In genomic region chr18:35324926-35325655, GRCh38 we compare ENCODE assay signal across 26 cellular contexts. TPM values are rescaled to one million over a fixed set of nuclear protein-coding genes. Genes with fewer than 3 reads are reported as not detected.
DNase-seq lines count a peak whose midpoint lies in the region; ATAC-seq and TF ChIP-seq lines count a peak whose summit lies in the region.
"Had no signal": no experiment of that assay in that cellular context is flagged by ENCODE, and none has a peak within 500 bp of the region (broad histone marks: within the 10 kb centered on the region; RNA-seq: fewer than 3 reads in every experiment).

No MANE protein-coding gene starts in this region.

- no peak overlapping the region for H3K4me2 ChIP-seq in mesendoderm (ENCODE audit: low read length)
- no peak overlapping the region for H3K4me2 ChIP-seq in MM.1S (ENCODE audit: low read depth, low read length)
- H3K4me2 ChIP-seq: A549 had no signal

- TF ChIP-seq CTCF in endodermal cell (conservative IDR thresholded peaks at IDR 0.05) (no peak), gastrocnemius medialis (IDR thresholded peaks at IDR 0.05 in 4 of 5, conservative IDR thresholded peaks at IDR 0.05 in 1 of 5) (no peak), sigmoid colon (IDR thresholded peaks at IDR 0.05) (no peak), MM.1S (IDR thresholded peaks at IDR 0.05; ENCODE audit: low read length) (no peak)

- no peak overlapping the region for H2AK5ac ChIP-seq in mesendoderm (ENCODE audit: low read length)

- WGBS in endodermal cell (ENCODE audit: insufficient coverage in 1 of 2, insufficient read length in 1 of 2), 2 experiments: 100% methylated on average over 1 of the region's 2 CpGs; no CpG with 5 or more reads in 1 of the 2 experiments
- WGBS in mesendoderm (ENCODE audit: extremely low coverage, insufficient coverage, low lambda C conversion rate): 100% methylated on average over 1 of the region's 2 CpGs
- WGBS in sigmoid colon, 2 donors: 55 to 78% methylated on average over 2 of the region's 2 CpGs

- H3K9me3 Mint-ChIP-seq in endodermal cell: no peaks in the 10 kb centered on the region
- H3K9me3 Mint-ChIP-seq: activated naive CD8-positive, alpha-beta T cell treated with anti-CD3 and anti-CD28 coated beads, Interleukin-2, amount 50 U/mL, for 24 hours had no signal

- no peak overlapping the region for H3K4me3 ChIP-seq in endodermal cell (ENCODE audit: low read length)
- no peak overlapping the region for H3K4me3 ChIP-seq in mesendoderm (ENCODE audit: low read length)
- H3K4me3 ChIP-seq in gastrocnemius medialis: no peak overlapping the region
- H3K4me3 ChIP-seq in sigmoid colon: no peak overlapping the region
- no peak overlapping the region for H3K4me3 ChIP-seq in MM.1S (ENCODE audit: low read length)
- H3K4me3 ChIP-seq: A549, body of pancreas, esophagus squamous epithelium, GM12878, SJSA1, upper lobe of right lung had no signal

- no peak overlapping the region for H3K4ac ChIP-seq in mesendoderm (ENCODE audit: low read depth, low read length)

- DNase-seq in EL: peak; percentile 51
- peak; percentile 55 for DNase-seq in NCI-H226
- peak; percentile 65 for DNase-seq in endodermal cell
- DNase-seq in mesendoderm: peak; percentile 81
- no peak for DNase-seq in gastrocnemius medialis
- no peak for DNase-seq in sigmoid colon
- DNase-seq in MM.1S: no peak
- DNase-seq: activated CD8-positive, alpha-beta T cell treated with anti-CD3 and anti-CD28 coated beads, Interleukin-2, amount 10 ng/mL, durations not matched to agents 7 days and 5 days; activated gamma-delta T cell; activated naive CD8-positive, alpha-beta T cell treated with anti-CD3 and anti-CD28 coated beads, Interleukin-2, amount 50 U/mL, for 24 hours; activated T-cell treated with anti-CD3 and anti-CD28 coated beads, Interleukin-2, amount 50 U/mL, for 1 hour; BE2C; body of pancreas; esophagus squamous epithelium; left cardiac atrium; mammary epithelial cell; NCI-H524 treated with DMSO at 0.1 percent for 48 hours; T-cell; upper lobe of right lung had no signal

- H2AFZ ChIP-seq in MM.1S (ENCODE audit: low read length): no peak overlapping the region

- ATAC-seq in gastrocnemius medialis (no peak), GM21447 (IDR thresholded peaks at IDR 0.05; ENCODE audit: unreplicated experiment) (no peak)
- ATAC-seq: A549; activated CD4-positive, CD25-positive, alpha-beta regulatory T cell treated with anti-CD3 and anti-CD28 coated beads, Interleukin-2, amount 50 U/mL, for 24 hours; activated CD8-positive, alpha-beta T cell treated with anti-CD3 and anti-CD28 coated beads, Interleukin-2, amount 10 ng/mL, durations not matched to agents 7 days and 5 days; activated naive CD8-positive, alpha-beta T cell treated with anti-CD3 and anti-CD28 coated beads, Interleukin-2, amount 50 U/mL, for 24 hours; body of pancreas; GM12878; left cardiac atrium; stimulated activated effector memory CD8-positive, alpha-beta T cell treated with anti-CD3 and anti-CD28 coated beads, Interleukin-12 subunit alpha, Interleukin-12 subunit beta, amount 100 ng/mL, for 72 hours; T-cell; upper lobe of right lung had no signal

- no peak overlapping the region for H3K18ac ChIP-seq in mesendoderm (ENCODE audit: low read length)

- H3K4me1 ChIP-seq in endodermal cell (ENCODE audit: control insufficient read depth, insufficient read depth, low read length) (no peaks in the 10 kb centered on the region), mesendoderm (ENCODE audit: control insufficient read depth, low read depth, low read length) (no peaks in the 10 kb centered on the region), gastrocnemius medialis (no peaks in the 10 kb centered on the region), sigmoid colon (no peaks in the 10 kb centered on the region), MM.1S (ENCODE audit: low read length) (no peaks in the 10 kb centered on the region)
- H3K4me1 ChIP-seq: A549, BE2C, body of pancreas, SJSA1, upper lobe of right lung had no signal

- H3K23ac ChIP-seq in mesendoderm (ENCODE audit: low read length): no peak overlapping the region

- no peaks in the 10 kb centered on the region for H3K79me2 ChIP-seq in mesendoderm (ENCODE audit: control insufficient read depth, insufficient read depth, low read length)
- no peaks in the 10 kb centered on the region for H3K79me2 ChIP-seq in MM.1S (ENCODE audit: low read length)

- no peaks in the 10 kb centered on the region for H3K27me3 ChIP-seq in endodermal cell (ENCODE audit: control insufficient read depth, insufficient read depth, low read length, poor library complexity, severe bottlenecking)
- no peaks in the 10 kb centered on the region for H3K27me3 ChIP-seq in mesendoderm (ENCODE audit: insufficient read depth, low read length, poor library complexity)
- H3K27me3 ChIP-seq in gastrocnemius medialis: no peaks in the 10 kb centered on the region
- H3K27me3 ChIP-seq in sigmoid colon: no peaks in the 10 kb centered on the region
- no peaks in the 10 kb centered on the region; the same call in 1 of the 2 replicates for H3K27me3 ChIP-seq in MM.1S (replicated peaks; ENCODE audit: insufficient read depth, low read length)
- H3K27me3 ChIP-seq: BE2C, body of pancreas, esophagus squamous epithelium, SJSA1, upper lobe of right lung had no signal

- H3K27me3 Mint-ChIP-seq in endodermal cell (ENCODE audit: insufficient read depth): no peaks in the 10 kb centered on the region
- H3K27me3 Mint-ChIP-seq: activated naive CD8-positive, alpha-beta T cell treated with anti-CD3 and anti-CD28 coated beads, Interleukin-2, amount 50 U/mL, for 24 hours; T-cell had no signal

- H4K8ac ChIP-seq in mesendoderm (ENCODE audit: low read depth, low read length): no peak overlapping the region

- no peak overlapping the region for H4K5ac ChIP-seq in mesendoderm (ENCODE audit: low read length)

- no peaks in the 10 kb centered on the region for H3K4me1 Mint-ChIP-seq in endodermal cell
- H3K4me1 Mint-ChIP-seq: activated naive CD8-positive, alpha-beta T cell treated with anti-CD3 and anti-CD28 coated beads, Interleukin-2, amount 50 U/mL, for 24 hours; stimulated activated effector memory CD8-positive, alpha-beta T cell treated with anti-CD3 and anti-CD28 coated beads, Interleukin-12 subunit alpha, Interleukin-12 subunit beta, amount 100 ng/mL, for 72 hours; T-cell had no signal

- no peak overlapping the region for H3K4me3 Mint-ChIP-seq in endodermal cell
- H3K4me3 Mint-ChIP-seq: activated CD8-positive, alpha-beta T cell treated with anti-CD3 and anti-CD28 coated beads, Interleukin-2, amount 10 ng/mL, durations not matched to agents 7 days and 5 days; activated naive CD8-positive, alpha-beta T cell treated with anti-CD3 and anti-CD28 coated beads, Interleukin-2, amount 50 U/mL, for 24 hours; stimulated activated effector memory CD8-positive, alpha-beta T cell treated with anti-CD3 and anti-CD28 coated beads, Interleukin-12 subunit alpha, Interleukin-12 subunit beta, amount 100 ng/mL, for 72 hours; T-cell had no signal

- H3K79me1 ChIP-seq in mesendoderm (ENCODE audit: low read length): no peaks in the 10 kb centered on the region

- no peak overlapping the region for H2BK15ac ChIP-seq in mesendoderm (replicated peaks; ENCODE audit: low read depth)

- no peaks in the 10 kb centered on the region for H3K36me3 ChIP-seq in endodermal cell (ENCODE audit: control insufficient read depth, insufficient read depth, low read length)
- no peaks in the 10 kb centered on the region for H3K36me3 ChIP-seq in mesendoderm (ENCODE audit: control insufficient read depth, insufficient read depth, low read length)
- no peaks in the 10 kb centered on the region for H3K36me3 ChIP-seq in gastrocnemius medialis
- no peaks in the 10 kb centered on the region for H3K36me3 ChIP-seq in sigmoid colon
- no peaks in the 10 kb centered on the region for H3K36me3 ChIP-seq in MM.1S (replicated peaks; ENCODE audit: insufficient read depth, low read length)
- H3K36me3 ChIP-seq: BE2C, esophagus squamous epithelium, SJSA1, upper lobe of right lung had no signal

- H2BK120ac ChIP-seq in mesendoderm (ENCODE audit: low read depth, low read length): no peak overlapping the region

- intact Hi-C loops in gastrocnemius medialis (cut with DNase I; ENCODE audit: low total_unique reads) (no loop called here), sigmoid colon (cut with DNase I) (no loop called here)

- H2BK5ac ChIP-seq in mesendoderm (ENCODE audit: low read length): no peak overlapping the region

- no peaks in the 10 kb centered on the region for H3F3A ChIP-seq in MM.1S (ENCODE audit: insufficient read depth, low read length)

- no peaks in the 10 kb centered on the region for H3K9me3 ChIP-seq in endodermal cell (ENCODE audit: control insufficient read depth, low read length)
- no peaks in the 10 kb centered on the region for H3K9me3 ChIP-seq in gastrocnemius medialis
- H3K9me3 ChIP-seq in sigmoid colon: no peaks in the 10 kb centered on the region
- no peaks in the 10 kb centered on the region for H3K9me3 ChIP-seq in MM.1S (replicated peaks; ENCODE audit: insufficient read depth, low read length)
- H3K9me3 ChIP-seq: A549, BE2C, body of pancreas, esophagus squamous epithelium, SJSA1, upper lobe of right lung had no signal

- H3K9ac ChIP-seq in endodermal cell (ENCODE audit: extremely low read depth, low read length, poor library complexity, severe bottlenecking) (no peak overlapping the region), mesendoderm (ENCODE audit: low read length) (no peak overlapping the region), MM.1S (ENCODE audit: low read length) (no peak overlapping the region)

- H3K9me2 ChIP-seq in MM.1S (replicated peaks; ENCODE audit: insufficient read depth, low read length): no peaks in the 10 kb centered on the region

- no peak overlapping the region for H3K27ac ChIP-seq in endodermal cell (ENCODE audit: low read depth, low read length)
- no peak overlapping the region for H3K27ac ChIP-seq in mesendoderm (ENCODE audit: low read depth, low read length)
- H3K27ac ChIP-seq in gastrocnemius medialis: no peak overlapping the region
- no peak overlapping the region for H3K27ac ChIP-seq in sigmoid colon
- no peak overlapping the region for H3K27ac ChIP-seq in MM.1S (ENCODE audit: low read length)
- H3K27ac ChIP-seq: A549, body of pancreas, esophagus squamous epithelium, SJSA1, upper lobe of right lung had no signal

- no peak overlapping the region for H3K27ac Mint-ChIP-seq in endodermal cell
- H3K27ac Mint-ChIP-seq: activated CD8-positive, alpha-beta T cell treated with anti-CD3 and anti-CD28 coated beads, Interleukin-2, amount 10 ng/mL, durations not matched to agents 7 days and 5 days; activated naive CD8-positive, alpha-beta T cell treated with anti-CD3 and anti-CD28 coated beads, Interleukin-2, amount 50 U/mL, for 24 hours; stimulated activated effector memory CD8-positive, alpha-beta T cell treated with anti-CD3 and anti-CD28 coated beads, Interleukin-12 subunit alpha, Interleukin-12 subunit beta, amount 100 ng/mL, for 72 hours; T-cell had no signal

- no peak for TF ChIP-seq EP300 in sigmoid colon (IDR thresholded peaks at IDR 0.05)

- TF ChIP-seq POLR2A in gastrocnemius medialis (IDR thresholded peaks at IDR 0.05) (no peak), sigmoid colon (IDR thresholded peaks at IDR 0.05) (no peak)

- no peaks in the 10 kb centered on the region for H3K36me3 Mint-ChIP-seq in endodermal cell (ENCODE audit: low read depth)
- H3K36me3 Mint-ChIP-seq: stimulated activated effector memory CD8-positive, alpha-beta T cell treated with anti-CD3 and anti-CD28 coated beads, Interleukin-12 subunit alpha, Interleukin-12 subunit beta, amount 100 ng/mL, for 72 hours had no signal

- no peaks in the 10 kb centered on the region for H4K20me1 ChIP-seq in MM.1S (ENCODE audit: insufficient read depth, low read length)

- H3K56ac ChIP-seq in mesendoderm (ENCODE audit: low read length): no peak overlapping the region

- in situ Hi-C loops in gastrocnemius medialis (cut with MboI; ENCODE audit: low sequenced_read_pairs in 4 of 4): no loop called here

RNA-seq across cellular contexts. Expression of gene ZNF24, which starts 19.1 kb away (rescaled TPM):
- total RNA-seq in endodermal cell (10 to 100 TPM; 74.7 to 92.1 TPM), gastrocnemius medialis (10 to 100 TPM; 30.5 to 50.7 (median 36.3) TPM), sigmoid colon (10 to 100 TPM; 32.4 to 49.4 (median 42.9) TPM)
- polyA plus RNA-seq in endodermal cell (2013, experiment 1 of 2): 52.9 TPM
- 53.0 TPM for polyA plus RNA-seq in endodermal cell (2013, experiment 2 of 2)
- polyA plus RNA-seq in mesendoderm (2013, experiment 1 of 2): 35.8 TPM
- polyA plus RNA-seq in mesendoderm (2013, experiment 2 of 2): 35.7 TPM
- polyA plus RNA-seq in sigmoid colon: 10 to 100 TPM; 12.0 to 15.5 (median 14.6) TPM

RNA-seq across cellular contexts. Expression of gene ZSCAN30, which starts 35.1 kb away (rescaled TPM):
- total RNA-seq in endodermal cell: 10 to 100 TPM; 20.1 to 29.6 TPM
- 14.9 TPM for polyA plus RNA-seq in endodermal cell (2013, experiment 1 of 2)
- 13.5 TPM for polyA plus RNA-seq in endodermal cell (2013, experiment 2 of 2)
- polyA plus RNA-seq in mesendoderm (2013, experiment 1 of 2): 4.8 TPM
- polyA plus RNA-seq in mesendoderm (2013, experiment 2 of 2): 4.9 TPM
- total RNA-seq in gastrocnemius medialis: 10 to 100 TPM in 2 of 4 donors, 1 to 10 TPM in 2; 4.6 to 34.6 (median 8.2) TPM
- total RNA-seq in sigmoid colon: 10 to 100 TPM; 12.5 to 25.8 (median 18.6) TPM
- polyA plus RNA-seq in sigmoid colon: 1 to 10 TPM; 2.5 to 7.5 (median 4.2) TPM

RNA-seq across cellular contexts. Expression of gene ZNF396, which starts 52.0 kb away (rescaled TPM):
- total RNA-seq in endodermal cell (1 to 10 TPM; 5.4 to 8.5 TPM), gastrocnemius medialis (under 1 TPM; 0.29 to 0.92 (median 0.63) TPM), sigmoid colon (1 to 10 TPM; 1.9 to 3.3 (median 2.2) TPM)
- polyA plus RNA-seq in endodermal cell (2013, experiment 1 of 2): 3.2 TPM
- polyA plus RNA-seq in endodermal cell (2013, experiment 2 of 2): 3.1 TPM
- polyA plus RNA-seq in mesendoderm (2013, experiment 1 of 2): 0.42 TPM
- 0.62 TPM for polyA plus RNA-seq in mesendoderm (2013, experiment 2 of 2)
- 1 to 10 TPM; 1.6 to 2.5 (median 1.8) TPM for polyA plus RNA-seq in sigmoid colon
- total RNA-seq: HT1080 had no signal

Comparison
In these comparisons a context has a peak if more than half of its experiments do, and no peak if none do; other contexts are left out.
1. DNase-seq: peak in EL (single experiment), NCI-H226 (single experiment), endodermal cell (single experiment) and mesendoderm (single experiment); none in gastrocnemius medialis (0 of 2), sigmoid colon (single experiment) and MM.1S (single experiment).